Comparison of ENCODE assay signal across 19 cellular contexts in the genomic region with DNA sequence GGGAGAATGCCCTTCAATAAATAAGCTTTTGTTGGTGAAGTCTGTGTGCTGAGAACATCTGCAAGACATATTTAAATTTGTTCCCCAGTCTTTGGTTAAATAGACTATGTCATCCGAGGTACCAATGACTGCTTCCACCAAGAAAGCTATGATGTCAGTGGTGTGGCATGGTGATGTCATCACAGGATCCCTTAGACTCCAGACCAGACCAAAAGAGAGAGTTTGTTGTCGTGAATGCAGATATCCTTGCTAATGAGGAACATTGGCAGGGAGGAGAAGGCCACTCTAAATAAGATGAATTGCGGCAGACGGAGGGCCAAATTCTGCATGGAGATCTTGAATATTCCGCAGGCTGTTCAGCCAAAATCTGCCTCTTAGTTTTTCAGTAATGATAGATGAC. TPM values are rescaled to one million over a fixed set of nuclear protein-coding genes. Genes with fewer than 3 reads are reported as not detected.
DNase-seq lines count a peak whose midpoint lies in the region; ATAC-seq, FAIRE-seq and TF ChIP-seq lines count a peak whose summit lies in the region.
"Had no signal": no experiment of that assay in that cellular context is flagged by ENCODE, and none has a peak within 500 bp of the region (broad histone marks: within the 10 kb centered on the region; RNA-seq: fewer than 3 reads in every experiment).

No MANE protein-coding gene starts in this region.

- TF ChIP-seq RAD21 in H1 (IDR thresholded peaks at IDR 0.05 in 1 of 2, conservative IDR thresholded peaks at IDR 0.05 in 1 of 2; ENCODE audit: low read depth in 2 of 2, low read length in 2 of 2) = no peak

- no peak overlapping the region for H2BK20ac ChIP-seq in H1 (ENCODE audit: low read length)

- H4K5ac ChIP-seq in H1 (ENCODE audit: insufficient read length, low read depth, low read length) = no peak overlapping the region

- H3K9ac ChIP-seq in BLaER1 (no peak overlapping the region), H1 (replicated peaks in 1 of 4; ENCODE audit: extremely low read depth in 1 of 4, low read depth in 3 of 4, low read length in 3 of 4) (no peak overlapping the region), neural progenitor cell (no peak overlapping the region)

- intact Hi-C loops in OCI-LY7 (cut with micrococcal nuclease; ENCODE audit: unreplicated experiment) = no loop called here

- H3K79me1 ChIP-seq in H1 (ENCODE audit: low read depth, low read length) = no peaks in the 10 kb centered on the region

- TF ChIP-seq POLR2A in H1 (IDR thresholded peaks at IDR 0.05; ENCODE audit: control extremely low read depth in 1 of 2, low read depth in 2 of 2, low read length in 2 of 2) = no peak

- H3K9me3 Mint-ChIP-seq in neural progenitor cell = no peaks in the 10 kb centered on the region

- POLR2A ChIA-PET in OCI-LY7 (lab: Charles Lee) = interaction anchor here (0.8 to 1.5 kb wide), 3 partner anchors 9 to 147 kb away, joined by 3 to 7 read pairs (median 4); no protein-coding TSS in a partner anchor
- POLR2A ChIA-PET in H1 (lab: Charles Lee; ENCODE audit: partially characterized antibody) = no interaction called here

- no peak for FAIRE-seq in H1 (lab: Jason Lieb, UNC)
- FAIRE-seq: keratinocyte, RCC 7860 had no signal

- H3K9me3 ChIP-seq in BLaER1 = no peaks in the 10 kb centered on the region
- no peaks in the 10 kb centered on the region for H3K9me3 ChIP-seq in OCI-LY7 (ENCODE audit: low read length)
- H3K9me3 ChIP-seq in H1 (ENCODE audit: insufficient read depth in 2 of 2, low read depth in 1 of 2, low read length in 1 of 2) = no peaks in the 10 kb centered on the region
- no peaks in the 10 kb centered on the region for H3K9me3 ChIP-seq in neural progenitor cell (ENCODE audit: low read depth)

- no peak overlapping the region for H4K8ac ChIP-seq in H1 (ENCODE audit: extremely low read depth, insufficient read depth, low read length)

- peak overlapping the region; percentile 56; the same call in 1 of the 2 replicates for H2AFZ ChIP-seq in OCI-LY7 (ENCODE audit: low read length)
- H2AFZ ChIP-seq in H1 (ENCODE audit: low read length) = no peak overlapping the region
- H2AFZ ChIP-seq in neural progenitor cell (replicated peaks) = peak overlapping the region; percentile 59

- H3K14ac ChIP-seq in H1 (ENCODE audit: insufficient read length) = no peak overlapping the region

- TF ChIP-seq CTCF in OCI-LY7 (conservative IDR thresholded peaks at IDR 0.05; ENCODE audit: low read length) (no peak), H1 (IDR thresholded peaks at IDR 0.05; ENCODE audit: control extremely low read depth in 1 of 3, insufficient read depth in 1 of 3, low read depth in 1 of 3, low read length in 3 of 3) (no peak), neural progenitor cell (IDR thresholded peaks at IDR 0.05) (no peak)

- H3K79me2 ChIP-seq in OCI-LY7 (ENCODE audit: insufficient read depth, low read depth, low read length) = no peaks in the 10 kb centered on the region
- no peaks in the 10 kb centered on the region for H3K79me2 ChIP-seq in H1 (ENCODE audit: control insufficient read depth in 1 of 2, insufficient read depth in 2 of 2, low read length in 2 of 2)
- H3K79me2 ChIP-seq in neural progenitor cell (ENCODE audit: low read depth) = no peaks in the 10 kb centered on the region

- H3K4me3 ChIP-seq in BLaER1 (no peak overlapping the region), OCI-LY7 (ENCODE audit: low read depth, low read length, poor library complexity, severe bottlenecking) (no peak overlapping the region), H1 (ENCODE audit: extremely low read depth in 1 of 4, insufficient read depth in 2 of 4, low read depth in 3 of 4, low read length in 4 of 4) (no peak overlapping the region), neural progenitor cell (no peak overlapping the region)
- H3K4me3 ChIP-seq: heart right ventricle had no signal

- peaks cover 64% of the 10 kb centered on the region for H3K4me1 ChIP-seq in BLaER1
- peaks cover 74% of the 10 kb centered on the region for H3K4me1 ChIP-seq in OCI-LY7 (ENCODE audit: insufficient read depth, low read length, poor library complexity, severe bottlenecking)
- H3K4me1 ChIP-seq in H1 (replicated peaks in 1 of 4; ENCODE audit: control insufficient read depth in 3 of 4, insufficient read depth in 4 of 4, low read length in 3 of 4) = no peaks in the 10 kb centered on the region
- H3K4me1 ChIP-seq in neural progenitor cell = no peaks in the 10 kb centered on the region

- peak overlapping the region; percentile 55 for H3K4me2 ChIP-seq in BLaER1
- peak overlapping the region; percentile 10; the same call in 1 of the 2 replicates for H3K4me2 ChIP-seq in OCI-LY7 (ENCODE audit: low read length)
- no peak overlapping the region for H3K4me2 ChIP-seq in H1 (ENCODE audit: insufficient read depth in 1 of 2, low read depth in 2 of 2, low read length in 2 of 2)
- no peak overlapping the region for H3K4me2 ChIP-seq in neural progenitor cell

- no peaks in the 10 kb centered on the region for H3K36me3 Mint-ChIP-seq in neural progenitor cell

- H3K27me3 Mint-ChIP-seq in neural progenitor cell (ENCODE audit: insufficient read depth, low read depth) = peaks cover 5% of the 10 kb centered on the region

- WGBS in H1 (ENCODE audit: extremely low coverage in 1 of 2, insufficient coverage in 1 of 2, insufficient read length in 1 of 2, insufficient replicate concordance in 2 of 2, low coverage in 1 of 2, low lambda C conversion rate in 2 of 2, missing lambda C conversion rate in 1 of 2), 2 experiments = 93% methylated on average over 5 of the region's 5 CpGs; no CpG with 5 or more reads in 1 of the 2 experiments

- no TSS peak for BruUV-seq in OCI-LY7 (replicated peaks; lab: Mats Ljungman, UMichigan)

- no peak overlapping the region for H3K4me3 Mint-ChIP-seq in neural progenitor cell

- H3K56ac ChIP-seq in H1 (replicated peaks; ENCODE audit: insufficient read length, low read depth, low read length) = no peak overlapping the region

- H2AK5ac ChIP-seq in H1 (ENCODE audit: low read depth, low read length) = no peak overlapping the region

- no peaks in the 10 kb centered on the region for H3K9me2 ChIP-seq in OCI-LY7 (ENCODE audit: insufficient read depth, low read length)

- H2BK15ac ChIP-seq in H1 (ENCODE audit: low read length) = no peak overlapping the region

- peaks cover 18% of the 10 kb centered on the region for H3K4me1 Mint-ChIP-seq in neural progenitor cell

- TF ChIP-seq EP300 in H1 (IDR thresholded peaks at IDR 0.05; ENCODE audit: borderline replicate concordance in 1 of 2, low read depth in 2 of 2, low read length in 2 of 2) = no peak

- no peak overlapping the region for H3K18ac ChIP-seq in H1 (ENCODE audit: extremely low read depth, low read length)

- no peak overlapping the region for H2BK12ac ChIP-seq in H1 (ENCODE audit: low read depth, low read length)

- H3K4ac ChIP-seq in H1 (replicated peaks; ENCODE audit: insufficient read length, low read depth, low read length) = no peak overlapping the region

- ATAC-seq in HG03432 (IDR thresholded peaks at IDR 0.05; ENCODE audit: unreplicated experiment) = no peak
- ATAC-seq: heart right ventricle had no signal

- H2BK120ac ChIP-seq in H1 (replicated peaks; ENCODE audit: low read depth, low read length) = no peak overlapping the region

- CTCF ChIA-PET in OCI-LY7 (lab: Charles Lee; ENCODE audit: unreplicated experiment) = no interaction called here
- CTCF ChIA-PET in H1 (lab: Charles Lee; ENCODE audit: partially characterized antibody) = interaction anchor here (1.0 kb wide), 1 partner anchor 57 kb away, joined by 3 read pairs; no protein-coding TSS in a partner anchor

- no peak overlapping the region for H2BK5ac ChIP-seq in H1 (ENCODE audit: low read depth, low read length)

- H3K27ac ChIP-seq in BLaER1 (no peak overlapping the region), OCI-LY7 (ENCODE audit: low read depth, low read length, poor library complexity, severe bottlenecking) (peak overlapping the region; percentile 8), H1 (ENCODE audit: low read depth, low read length) (no peak overlapping the region), neural progenitor cell (no peak overlapping the region)
- H3K27ac ChIP-seq: heart right ventricle had no signal

- H4K20me1 ChIP-seq in BLaER1 = no peaks in the 10 kb centered on the region
- H4K20me1 ChIP-seq in OCI-LY7 (ENCODE audit: insufficient read depth, low read length) = no peaks in the 10 kb centered on the region
- H4K20me1 ChIP-seq in H1 (replicated peaks in 1 of 2; ENCODE audit: control insufficient read depth in 1 of 2, insufficient read depth in 2 of 2, low read length in 2 of 2) = no peaks in the 10 kb centered on the region
- H4K20me1 ChIP-seq in neural progenitor cell (ENCODE audit: low read depth) = no peaks in the 10 kb centered on the region

- H3K27me3 ChIP-seq in BLaER1 = no peaks in the 10 kb centered on the region
- H3K27me3 ChIP-seq in H1 (replicated peaks in 1 of 4; ENCODE audit: control insufficient read depth in 3 of 4, extremely low read depth in 1 of 4, insufficient read depth in 3 of 4, low read length in 3 of 4) = no peaks in the 10 kb centered on the region
- no peaks in the 10 kb centered on the region for H3K27me3 ChIP-seq in neural progenitor cell
- H3K27me3 ChIP-seq: heart right ventricle had no signal

- no peaks in the 10 kb centered on the region for H3K23me2 ChIP-seq in H1 (ENCODE audit: low read depth, low read length)

- DNase-seq in OCI-LY7 (ENCODE audit: low spot score) = no peak
- no peak for DNase-seq in H1 (ENCODE audit: low read depth in 1 of 2, low spot score in 2 of 2)
- no peak for DNase-seq in neural progenitor cell (ENCODE audit: low spot score)
- no peak for DNase-seq in epidermal melanocyte (ENCODE audit: insufficient read length, low spot score)
- DNase-seq in NCI-H1694 (lab: John Stamatoyannopoulos, UW) = no peak
- no peak for DNase-seq in UCSD-AML1 (lab: John Stamatoyannopoulos, UW; ENCODE audit: unreplicated experiment)
- DNase-seq: ACHN; activated CD4-positive, alpha-beta T cell treated with anti-CD3 and anti-CD28 coated beads for 48 hours; activated CD8-positive, alpha-beta memory T cell treated with anti-CD3 and anti-CD28 coated beads, Interleukin-2, amount 50 U/mL, for 4 hours; activated gamma-delta T cell treated with Interleukin-2 at 50 U/mL for 16 hours; heart right ventricle; mammary epithelial cell; NCI-H1092 treated with DMSO at 0.1 percent for 48 hours; NCI-H2171; stimulated activated naive CD4-positive, alpha-beta T cell treated with Interleukin-2 at 50 U/mL for 16 hours had no signal

- no peaks in the 10 kb centered on the region for H3K36me3 ChIP-seq in BLaER1
- no peaks in the 10 kb centered on the region for H3K36me3 ChIP-seq in OCI-LY7 (ENCODE audit: insufficient read depth, low read length)
- H3K36me3 ChIP-seq in H1 (ENCODE audit: control insufficient read depth in 2 of 4, insufficient read depth in 4 of 4, low read length in 3 of 4) = no peaks in the 10 kb centered on the region
- H3K36me3 ChIP-seq in neural progenitor cell = no peaks in the 10 kb centered on the region
- H3K36me3 ChIP-seq: heart right ventricle had no signal

- H3K27ac Mint-ChIP-seq in neural progenitor cell = no peak overlapping the region

- no peaks in the 10 kb centered on the region for H3F3A ChIP-seq in neural progenitor cell (ENCODE audit: low read depth)

- no peak overlapping the region for H4K91ac ChIP-seq in H1 (replicated peaks; ENCODE audit: insufficient read length, low read length)

- H3K23ac ChIP-seq in H1 (ENCODE audit: insufficient read length) = no peak overlapping the region

RNA-seq across cellular contexts. Expression of a gene that starts 11.9 kb away (rescaled TPM):
- 17.8 and 19.0 TPM in 2 replicates for total RNA-seq in OCI-LY7 (2014; rRNA removed; shearing (Covaris generic))
- total RNA-seq in OCI-LY7 (2022) = 25.6 and 28.0 TPM in 2 replicates
- total RNA-seq in H1 (2021; fragmentation: NEBNext Ultra II Directional; extraction: Animal tissue kit (Norgen Biotek cat#: 25700)) = 8.9 and 10.6 TPM in 2 replicates
- 3.5 and 3.6 TPM in 2 replicates for polyA plus RNA-seq in H1 (2011; rRNA removed)
- polyA plus RNA-seq in H1 (2011; cell fraction: cytosol; rRNA removed) = 4.5 TPM
- polyA plus RNA-seq in H1 (2011; cell fraction: nucleus; rRNA removed) = 4.1 TPM
- polyA plus RNA-seq in H1 (2012, experiment 1 of 2) = 6.4 to 8.3 TPM (median 6.7 TPM) in 4 replicates
- 2.7 TPM for polyA plus RNA-seq in H1 (2012, experiment 2 of 2)
- polyA plus RNA-seq in H1 (2013, experiment 1 of 2) = 4.8 TPM
- 4.6 TPM for polyA plus RNA-seq in H1 (2013, experiment 2 of 2)
- polyA minus RNA-seq in H1 (2011; rRNA and poly(A)+ RNA removed) = 6.3 and 6.8 TPM in 2 replicates
- polyA minus RNA-seq in H1 (2011; cell fraction: cytosol; rRNA and poly(A)+ RNA removed) = 4.6 TPM
- polyA minus RNA-seq in H1 (2011; cell fraction: nucleus; rRNA and poly(A)+ RNA removed) = 4.8 TPM
- 7.6 and 8.8 TPM in 2 replicates for total RNA-seq in neural progenitor cell (ENCODE audit: low replicate concordance)

Comparison
In these comparisons a context has a peak if more than half of its experiments do, and no peak if none do; other contexts are left out.
1. H3K4me2 ChIP-seq: peak in BLaER1 (single experiment) and OCI-LY7 (single experiment); none in H1 (0 of 2) and neural progenitor cell (single experiment).